33 cellular contexts compared by ENCODE assay signal in genomic region chr3:188440563-188440962, GRCh38.
DNase-seq lines count a peak whose midpoint lies in the region; ATAC-seq, FAIRE-seq and TF ChIP-seq lines count a peak whose summit lies in the region.
"Had no signal": no experiment of that assay in that cellular context is flagged by ENCODE, and none has a peak within 500 bp of the region (broad histone marks: within the 10 kb centered on the region; RNA-seq: fewer than 3 reads in every experiment).

No MANE protein-coding gene starts in this region.

- no peak overlapping the region for H3K4me3 Mint-ChIP-seq in activated naive CD4-positive, alpha-beta T cell treated with anti-CD3 and anti-CD28 coated beads, Interleukin-2, amount 10 ng/mL, durations not matched to agents 7 days and 5 days
- H3K4me3 Mint-ChIP-seq in activated naive CD4-positive, alpha-beta T cell treated with anti-CD3 and anti-CD28 coated beads for 36 hours = no peak overlapping the region
- H3K4me3 Mint-ChIP-seq in activated naive CD8-positive, alpha-beta T cell treated with anti-CD3 and anti-CD28 coated beads for 36 hours = no peak overlapping the region
- H3K4me3 Mint-ChIP-seq in naive B cell = peak overlapping the region in 5 of 8 donors; percentile 5 to 72 (median 50)

- no peak overlapping the region for H3K18ac ChIP-seq in mesendoderm (ENCODE audit: low read length)

- no peak overlapping the region for H3K4ac ChIP-seq in mesendoderm (ENCODE audit: low read depth, low read length)

- peaks cover 54% of the 10 kb centered on the region for H3K4me1 Mint-ChIP-seq in activated naive CD4-positive, alpha-beta T cell treated with anti-CD3 and anti-CD28 coated beads, Interleukin-2, amount 10 ng/mL, durations not matched to agents 7 days and 5 days
- H3K4me1 Mint-ChIP-seq in activated naive CD4-positive, alpha-beta T cell treated with anti-CD3 and anti-CD28 coated beads for 36 hours (ENCODE audit: low read depth) = peaks cover 36% of the 10 kb centered on the region
- peaks cover 47% of the 10 kb centered on the region for H3K4me1 Mint-ChIP-seq in activated naive CD8-positive, alpha-beta T cell treated with anti-CD3 and anti-CD28 coated beads for 36 hours
- H3K4me1 Mint-ChIP-seq in naive B cell = peaks cover 68 to 89% (median 77%) of the 10 kb centered on the region in 3 donors

- H4K5ac ChIP-seq in mesendoderm (ENCODE audit: low read length) = no peak overlapping the region

- no peak for FAIRE-seq in GM12891 (lab: Jason Lieb, UNC)
- FAIRE-seq: A549, GM19239, HTR-8/SVneo, TTC549 had no signal

- no peak overlapping the region for H4K8ac ChIP-seq in mesendoderm (ENCODE audit: low read depth, low read length)

- no peak for TF ChIP-seq POLR2A in GM12891 (IDR thresholded peaks at IDR 0.05; ENCODE audit: low read depth, low read length)

- peak overlapping the region; percentile 51 for H3K27ac Mint-ChIP-seq in activated naive CD4-positive, alpha-beta T cell treated with anti-CD3 and anti-CD28 coated beads, Interleukin-2, amount 10 ng/mL, durations not matched to agents 7 days and 5 days
- H3K27ac Mint-ChIP-seq in activated naive CD4-positive, alpha-beta T cell treated with anti-CD3 and anti-CD28 coated beads for 36 hours = no peak overlapping the region
- peak overlapping the region; percentile 77 for H3K27ac Mint-ChIP-seq in activated naive CD8-positive, alpha-beta T cell treated with anti-CD3 and anti-CD28 coated beads for 36 hours
- peak overlapping the region; percentile 84 to 97 (median 94) for H3K27ac Mint-ChIP-seq in naive B cell
- H3K27ac Mint-ChIP-seq: progenitor cell of endocrine pancreas had no signal

- CTCF ChIA-PET in activated naive CD4-positive, alpha-beta T cell treated with anti-CD3 and anti-CD28 coated beads, Interleukin-2, amount 10 ng/mL, durations not matched to agents 7 days and 5 days (lab: Charles Lee) = no interaction called here
- CTCF ChIA-PET in activated naive CD4-positive, alpha-beta T cell treated with anti-CD3 and anti-CD28 coated beads for 36 hours (lab: Charles Lee) = no interaction called here

- no peak overlapping the region for H2BK15ac ChIP-seq in mesendoderm (replicated peaks; ENCODE audit: low read depth)

- peaks cover 3% of the 10 kb centered on the region for H3K9me3 Mint-ChIP-seq in activated naive CD4-positive, alpha-beta T cell treated with anti-CD3 and anti-CD28 coated beads, Interleukin-2, amount 10 ng/mL, durations not matched to agents 7 days and 5 days
- no peaks in the 10 kb centered on the region for H3K9me3 Mint-ChIP-seq in activated naive CD4-positive, alpha-beta T cell treated with anti-CD3 and anti-CD28 coated beads for 36 hours
- peaks cover 4% of the 10 kb centered on the region for H3K9me3 Mint-ChIP-seq in activated naive CD8-positive, alpha-beta T cell treated with anti-CD3 and anti-CD28 coated beads for 36 hours
- peaks cover 0 to 13% (median 6%) of the 10 kb centered on the region in 7 donors for H3K9me3 Mint-ChIP-seq in naive B cell

- H3K23ac ChIP-seq in mesendoderm (ENCODE audit: low read length) = no peak overlapping the region

- intact Hi-C loops in activated naive CD4-positive, alpha-beta T cell treated with anti-CD3 and anti-CD28 coated beads for 36 hours (cut with micrococcal nuclease) = no loop called here

- no peaks in the 10 kb centered on the region for H3K79me1 ChIP-seq in mesendoderm (ENCODE audit: low read length)

- no peak overlapping the region for H3K9ac ChIP-seq in mesendoderm (ENCODE audit: low read length)

- peaks cover 51% of the 10 kb centered on the region for H3K36me3 Mint-ChIP-seq in activated naive CD4-positive, alpha-beta T cell treated with anti-CD3 and anti-CD28 coated beads, Interleukin-2, amount 10 ng/mL, durations not matched to agents 7 days and 5 days
- peaks cover 14% of the 10 kb centered on the region for H3K36me3 Mint-ChIP-seq in activated naive CD4-positive, alpha-beta T cell treated with anti-CD3 and anti-CD28 coated beads for 36 hours (ENCODE audit: low read depth)
- peaks cover 37% of the 10 kb centered on the region for H3K36me3 Mint-ChIP-seq in activated naive CD8-positive, alpha-beta T cell treated with anti-CD3 and anti-CD28 coated beads for 36 hours
- peaks cover 19 to 22% of the 10 kb centered on the region in 2 donors for H3K36me3 Mint-ChIP-seq in naive B cell

- H3K56ac ChIP-seq in mesendoderm (ENCODE audit: low read length) = no peak overlapping the region

- H2AK5ac ChIP-seq in mesendoderm (ENCODE audit: low read length) = no peak overlapping the region

- ATAC-seq in naive B cell (ENCODE audit: low read depth in 2 of 2) = no peak
- ATAC-seq: A549, gastrocnemius medialis, left cardiac atrium, sciatic nerve had no signal

- no peaks in the 10 kb centered on the region for H3K36me3 ChIP-seq in mesendoderm (ENCODE audit: control insufficient read depth, insufficient read depth, low read length)
- H3K36me3 ChIP-seq: BE2C, esophagus squamous epithelium, gastrocnemius medialis, HAP-1, neutrophil, thyroid gland, vagina had no signal

- H3K27ac ChIP-seq in mesendoderm (ENCODE audit: low read depth, low read length) = no peak overlapping the region
- H3K27ac ChIP-seq: A549, esophagus squamous epithelium, neutrophil, SK-N-MC, thyroid gland, vagina had no signal

- H2BK5ac ChIP-seq in mesendoderm (ENCODE audit: low read length) = no peak overlapping the region

- no peak overlapping the region for H3K4me2 ChIP-seq in mesendoderm (ENCODE audit: low read length)
- H3K4me2 ChIP-seq: A549 had no signal

- H3K79me2 ChIP-seq in mesendoderm (ENCODE audit: control insufficient read depth, insufficient read depth, low read length) = no peaks in the 10 kb centered on the region

- H2BK120ac ChIP-seq in mesendoderm (ENCODE audit: low read depth, low read length) = no peak overlapping the region

- no peak overlapping the region for H3K4me3 ChIP-seq in mesendoderm (ENCODE audit: low read length)
- H3K4me3 ChIP-seq: A549, esophagus squamous epithelium, gastrocnemius medialis, HAP-1, SK-N-MC, stomach, thyroid gland, vagina had no signal

- no peaks in the 10 kb centered on the region for H3K27me3 ChIP-seq in mesendoderm (ENCODE audit: insufficient read depth, low read length, poor library complexity)
- H3K27me3 ChIP-seq: BE2C, esophagus squamous epithelium, gastrocnemius medialis, neutrophil, stomach, thyroid gland, vagina had no signal

- H3K4me1 ChIP-seq in mesendoderm (ENCODE audit: control insufficient read depth, low read depth, low read length) = no peaks in the 10 kb centered on the region
- H3K4me1 ChIP-seq: BE2C, HAP-1, thyroid gland had no signal

- H3K27me3 Mint-ChIP-seq in activated naive CD4-positive, alpha-beta T cell treated with anti-CD3 and anti-CD28 coated beads, Interleukin-2, amount 10 ng/mL, durations not matched to agents 7 days and 5 days = no peaks in the 10 kb centered on the region
- H3K27me3 Mint-ChIP-seq in activated naive CD4-positive, alpha-beta T cell treated with anti-CD3 and anti-CD28 coated beads for 36 hours (ENCODE audit: low read depth) = no peaks in the 10 kb centered on the region
- no peaks in the 10 kb centered on the region for H3K27me3 Mint-ChIP-seq in activated naive CD8-positive, alpha-beta T cell treated with anti-CD3 and anti-CD28 coated beads for 36 hours
- no peaks in the 10 kb centered on the region for H3K27me3 Mint-ChIP-seq in naive B cell
- H3K27me3 Mint-ChIP-seq: progenitor cell of endocrine pancreas had no signal

- no peak for DNase-seq in activated naive CD4-positive, alpha-beta T cell treated with anti-CD3 and anti-CD28 coated beads, Interleukin-2, amount 10 ng/mL, durations not matched to agents 7 days and 5 days
- DNase-seq in activated naive CD4-positive, alpha-beta T cell treated with anti-CD3 and anti-CD28 coated beads for 36 hours = no peak
- DNase-seq in activated naive CD8-positive, alpha-beta T cell treated with anti-CD3 and anti-CD28 coated beads for 36 hours = no peak
- DNase-seq in naive B cell = no peak
- no peak for DNase-seq in DMS 273 treated with DMSO at 0.1 percent for 48 hours (lab: John Stamatoyannopoulos, UW)
- DNase-seq in central memory CD4-positive, alpha-beta T cell = no peak
- DNase-seq in GM12891 (ENCODE audit: insufficient read length, low spot score) = no peak
- no peak for DNase-seq in mesendoderm
- DNase-seq: activated CD4-positive, alpha-beta T cell treated with anti-CD3 and anti-CD28 coated beads for 1 hour; BE2C; caudate nucleus; COR-L47; DND-41; esophagus squamous epithelium; gastrocnemius medialis; left cardiac atrium; mammary epithelial cell; NCI-H146; NCI-H2107; NCI-H446; NCI-H82; stomach; thyroid gland had no signal

TF ChIP-seq in GM12891, 5 proteins besides CTCF, POLR2A, EP300 and RAD21:
- TF ChIP-seq PAX5 (IDR thresholded peaks at IDR 0.05; ENCODE audit: insufficient read depth, low read length, severe bottlenecking) (no peak), SPI1 (IDR thresholded peaks at IDR 0.05; ENCODE audit: low read depth, low read length) (no peak), POLR2AphosphoS5 (IDR thresholded peaks at IDR 0.05; ENCODE audit: low read depth, low read length) (no peak), POU2F2 (IDR thresholded peaks at IDR 0.05; ENCODE audit: low read depth, low read length) (no peak), TAF1 (IDR thresholded peaks at IDR 0.05; ENCODE audit: low read depth, low read length) (no peak)

Comparison
In these comparisons a context has a peak if more than half of its experiments do, and no peak if none do; other contexts are left out.
1. H3K4me3 Mint-ChIP-seq: peak in naive B cell (5 of 8); none in activated naive CD4-positive, alpha-beta T cell treated with anti-CD3 and anti-CD28 coated beads, Interleukin-2, amount 10 ng/mL, durations not matched to agents 7 days and 5 days (single experiment), activated naive CD4-positive, alpha-beta T cell treated with anti-CD3 and anti-CD28 coated beads for 36 hours (single experiment) and activated naive CD8-positive, alpha-beta T cell treated with anti-CD3 and anti-CD28 coated beads for 36 hours (single experiment).